8 cellular contexts compared by ENCODE assay signal in genomic region chr13:52665325-52665724, GRCh38. TPM values are rescaled to one million over a fixed set of nuclear protein-coding genes. Genes with fewer than 3 reads are reported as not detected.
DNase-seq lines count a peak whose midpoint lies in the region; ATAC-seq, FAIRE-seq and TF ChIP-seq lines count a peak whose summit lies in the region.

No MANE protein-coding gene starts in this region.

- peak; percentile 46 for TF ChIP-seq CTCF in AG09319 (IDR thresholded peaks at IDR 0.05; ENCODE audit: low read depth, low read length)

- no peak for ATAC-seq in HG02938 (IDR thresholded peaks at IDR 0.05; ENCODE audit: unreplicated experiment)

- in situ Hi-C loops in SK-MEL-5 (cut with HindIII; ENCODE audit: low pct_unique_long_range_greater_than_20kb, low sequenced_read_pairs) = no loop called here

- DNase-seq in AG09319 (ENCODE audit: extremely low read depth, low read depth) (no peak), GM18507 (ENCODE audit: extremely low spot score, insufficient read length, low read depth) (no peak), SK-MEL-5 (ENCODE audit: low read depth, low spot score) (peak; percentile 66), iPS-NIHi11 (ENCODE audit: low spot score) (peak; percentile 18), cerebellum (ENCODE audit: low spot score) (no peak), H4 (ENCODE audit: low spot score) (no peak), D341Med (ENCODE audit: low spot score) (no peak)

- FAIRE-seq in GM18507 (lab: Jason Lieb, UNC) = peak; percentile 29

RNA-seq across cellular contexts. Expression of gene SUGT1, which starts 12.7 kb away (rescaled TPM):
- 40.8 and 43.8 TPM in 2 replicates for total RNA-seq in SK-MEL-5 (2014; rRNA removed; shearing (Covaris generic))
- polyA plus RNA-seq in SK-MEL-5 (2015; cell fraction: cytosol; rRNA removed) = 31.7 and 36.2 TPM in 2 replicates
- polyA plus RNA-seq in SK-MEL-5 (2015; cell fraction: nucleus; rRNA removed) = 34.2 and 37.5 TPM in 2 replicates
- 59.7 TPM for total RNA-seq in cerebellum
- 23.7 and 24.0 TPM in 2 replicates for total RNA-seq in H4 (2014; rRNA removed; shearing (Covaris generic))

RNA-seq across cellular contexts. Expression of gene HNRNPA1L2, which starts 23.1 kb away (rescaled TPM):
- 0.77 and 2.3 TPM in 2 replicates for total RNA-seq in SK-MEL-5 (2014; rRNA removed; shearing (Covaris generic))
- polyA plus RNA-seq in SK-MEL-5 (2015; cell fraction: cytosol; rRNA removed) = 5.8 and 7.8 TPM in 2 replicates
- 14.8 and 26.1 TPM in 2 replicates for polyA plus RNA-seq in SK-MEL-5 (2015; cell fraction: nucleus; rRNA removed)
- total RNA-seq in cerebellum = 8.3 TPM
- total RNA-seq in H4 (2014; rRNA removed; shearing (Covaris generic)) = 0.64 and 2.3 TPM in 2 replicates

Comparison
In these comparisons a context has a peak if more than half of its experiments do, and no peak if none do; other contexts are left out.
1. DNase-seq: peak in SK-MEL-5 (single experiment) and iPS-NIHi11 (single experiment); none in AG09319 (single experiment), GM18507 (single experiment), cerebellum (single experiment), H4 (single experiment) and D341Med (single experiment).